Comparison of ENCODE assay signal across 8 cellular contexts in the genomic region with DNA sequence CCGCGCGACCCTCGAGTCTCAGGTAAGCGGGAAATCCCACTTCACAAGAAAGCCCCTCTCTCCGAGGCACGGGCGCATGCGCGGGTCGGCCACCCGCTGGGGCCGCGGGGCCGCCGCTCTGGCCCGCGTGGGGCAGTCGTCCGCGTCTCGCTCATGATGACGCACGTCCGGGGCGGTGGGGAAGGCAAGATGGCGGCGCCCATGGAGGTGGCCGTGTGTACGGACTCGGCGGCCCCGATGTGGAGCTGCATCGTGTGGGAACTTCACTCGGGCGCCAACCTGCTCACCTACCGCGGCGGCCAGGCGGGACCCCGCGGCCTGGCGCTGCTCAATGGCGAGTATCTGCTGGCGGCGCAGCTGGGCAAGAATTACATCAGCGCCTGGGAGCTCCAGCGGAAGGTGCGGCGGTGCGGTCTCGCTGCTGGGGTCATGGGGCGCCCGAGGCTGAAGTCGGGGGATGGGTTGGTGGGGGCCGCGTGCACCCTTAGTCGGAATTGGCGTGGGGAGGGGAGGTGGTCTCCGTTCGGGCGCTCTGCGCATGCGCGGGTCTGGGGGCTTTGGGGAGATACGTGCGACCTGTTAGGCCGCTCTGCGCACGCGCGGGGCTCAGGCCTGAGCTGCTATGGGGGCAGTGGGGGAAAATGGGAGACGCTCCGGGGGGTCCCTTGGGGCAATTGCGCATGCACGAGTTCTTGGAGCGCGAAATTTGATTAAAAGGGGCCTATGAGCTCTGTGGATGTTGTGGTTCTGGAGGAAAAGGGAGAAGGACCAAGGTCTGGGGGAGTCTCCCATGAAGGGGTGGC. TPM values are rescaled to one million over a fixed set of nuclear protein-coding genes. Genes with fewer than 3 reads are reported as not detected.
DNase-seq lines count a peak whose midpoint lies in the region; ATAC-seq and TF ChIP-seq lines count a peak whose summit lies in the region.

Gene WDR18, plus strand, starts transcription at position 181 of the 803 bp plus-strand sequence. Its CDS starts 9 bp downstream, at position 190.

- H3K4me1 ChIP-seq in esophagus (ENCODE audit: control insufficient read depth in 2 of 2, insufficient read depth in 2 of 2, low read length in 1 of 2) (peaks cover 2% of the 10 kb centered on the region in 2 donors), muscle layer of colon (ENCODE audit: insufficient read depth, low read length) (peaks cover 11% of the 10 kb centered on the region)

- H3K36me3 Mint-ChIP-seq in CD4-positive, alpha-beta T cell (ENCODE audit: low read depth) = peaks cover 16% of the 10 kb centered on the region
- H3K36me3 Mint-ChIP-seq in activated T-cell treated with anti-CD3 and anti-CD28 coated beads, Interleukin-2, amount 50 U/mL, for 24 hours (ENCODE audit: low read depth) = peaks cover 49% of the 10 kb centered on the region

- H3K36me3 ChIP-seq in esophagus (ENCODE audit: control insufficient read depth in 2 of 2, insufficient read depth in 2 of 2, low read length in 1 of 2) = peaks cover 2 to 22% of the 10 kb centered on the region in 2 donors
- peaks cover 18% of the 10 kb centered on the region for H3K36me3 ChIP-seq in muscle layer of colon (ENCODE audit: insufficient read depth, low read length)

- no peaks in the 10 kb centered on the region for H3K27me3 Mint-ChIP-seq in CD4-positive, alpha-beta T cell
- H3K27me3 Mint-ChIP-seq in activated T-cell treated with anti-CD3 and anti-CD28 coated beads, Interleukin-2, amount 50 U/mL, for 24 hours = no peaks in the 10 kb centered on the region

- POLR2A ChIA-PET in CD4-positive, alpha-beta T cell (lab: Charles Lee) = interaction anchor here (0.8 to 2.1 kb wide), 25 partner anchors 11 to 285 kb away, joined by 3 to 16 read pairs (median 5); partner anchors contain the start of genes CFD, CIRBP, CNN2 and MED16

- H3K27ac Mint-ChIP-seq in CD4-positive, alpha-beta T cell = peak within 1 kb of the TSS; percentile 78
- peak within 1 kb of the TSS; percentile 98 for H3K27ac Mint-ChIP-seq in activated T-cell treated with anti-CD3 and anti-CD28 coated beads, Interleukin-2, amount 50 U/mL, for 24 hours

- peak within 1 kb of the TSS; percentile 80 for H3K9ac ChIP-seq in muscle layer of colon (ENCODE audit: low read length)

- 0 to 1% methylated on average over 78 of the region's 78 CpGs for WGBS in esophagus, 2 donors

- no peaks in the 10 kb centered on the region for H3K9me3 Mint-ChIP-seq in CD4-positive, alpha-beta T cell
- no peaks in the 10 kb centered on the region for H3K9me3 Mint-ChIP-seq in activated T-cell treated with anti-CD3 and anti-CD28 coated beads, Interleukin-2, amount 50 U/mL, for 24 hours

- peak within 1 kb of the TSS; percentile 75 for H3K27ac ChIP-seq in CD4-positive, alpha-beta T cell (ENCODE audit: low read depth, low read length)
- H3K27ac ChIP-seq in esophagus (ENCODE audit: low read depth in 2 of 2, low read length in 1 of 2) = peak within 1 kb of the TSS; percentile 80 to 89
- H3K27ac ChIP-seq in muscle layer of colon (ENCODE audit: low read depth, low read length) = peak within 1 kb of the TSS; percentile 93

- DNase-seq in CD4-positive, alpha-beta T cell = peak; percentile 71 to 91 (median 80)
- DNase-seq in HuH-7.5 (ENCODE audit: low spot score) (peak; percentile 100), OCI-M2 (lab: John Stamatoyannopoulos, UW; ENCODE audit: unreplicated experiment) (peak; percentile 15)
- DNase-seq in activated T-cell treated with anti-CD3 and anti-CD28 coated beads, Interleukin-2, amount 50 U/mL, for 24 hours = peak; percentile 94
- DNase-seq in stimulated activated CD8-positive, alpha-beta memory T cell treated with anti-CD3 and anti-CD28 coated beads, Interleukin-7, amount 100 ng/mL, for 1 hour (ENCODE audit: low read depth in 2 of 2) = peak; percentile 77

- no peak for TF ChIP-seq CTCF in CD4-positive, alpha-beta T cell (IDR thresholded peaks at IDR 0.05)

- H3K27me3 ChIP-seq in CD4-positive, alpha-beta T cell (ENCODE audit: control insufficient read depth, insufficient read depth, low read length) = no peaks in the 10 kb centered on the region
- H3K27me3 ChIP-seq in esophagus (ENCODE audit: control insufficient read depth in 1 of 2, insufficient read depth in 2 of 2, low read length in 2 of 2) = no peaks in the 10 kb centered on the region
- no peaks in the 10 kb centered on the region for H3K27me3 ChIP-seq in muscle layer of colon (ENCODE audit: control insufficient read depth in 1 of 2, insufficient read depth in 2 of 2, low read length in 2 of 2)

- peak within 1 kb of the TSS; percentile 94 for H3K4me3 Mint-ChIP-seq in CD4-positive, alpha-beta T cell
- peak within 1 kb of the TSS; percentile 97 for H3K4me3 Mint-ChIP-seq in activated T-cell treated with anti-CD3 and anti-CD28 coated beads, Interleukin-2, amount 50 U/mL, for 24 hours

- CTCF ChIA-PET in CD4-positive, alpha-beta T cell (lab: Charles Lee) = interaction anchor here (1.1 to 4.0 kb wide), 6 partner anchors 46 to 209 kb away, joined by 3 to 33 read pairs (median 6); no protein-coding TSS in a partner anchor

- ATAC-seq in CD4-positive, alpha-beta T cell (ENCODE audit: poor library complexity) = peak; percentile 90
- peak; percentile 80 for ATAC-seq in GM19463 (IDR thresholded peaks at IDR 0.05; ENCODE audit: unreplicated experiment)

- no peaks in the 10 kb centered on the region for H3K9me3 ChIP-seq in CD4-positive, alpha-beta T cell (ENCODE audit: control insufficient read depth, low read length)
- no peaks in the 10 kb centered on the region for H3K9me3 ChIP-seq in esophagus (ENCODE audit: control insufficient read depth in 2 of 2, insufficient read depth in 1 of 2, low read depth in 1 of 2, low read length in 1 of 2)
- H3K9me3 ChIP-seq in muscle layer of colon (ENCODE audit: low read length) = no peaks in the 10 kb centered on the region

- H3K4me1 Mint-ChIP-seq in CD4-positive, alpha-beta T cell (ENCODE audit: low read depth) = peaks cover 15% of the 10 kb centered on the region
- peaks cover 18% of the 10 kb centered on the region for H3K4me1 Mint-ChIP-seq in activated T-cell treated with anti-CD3 and anti-CD28 coated beads, Interleukin-2, amount 50 U/mL, for 24 hours (ENCODE audit: low read depth)

- intact Hi-C loops in CD4-positive, alpha-beta T cell (cut with DNase I, micrococcal nuclease) = loop anchor here (1.0 to 5.0 kb wide), 3 partner anchors 59 to 208 kb away; no protein-coding TSS in a partner anchor

- H3K4me3 ChIP-seq in esophagus (ENCODE audit: low read depth in 1 of 2, low read length in 2 of 2) (peak within 1 kb of the TSS; percentile 91 to 94), muscle layer of colon (ENCODE audit: low read depth in 1 of 2, low read length in 2 of 2) (peak within 1 kb of the TSS; percentile 84 to 96)

RNA-seq across cellular contexts. Expression of gene WDR18, which starts in this region (rescaled TPM):
- 10 to 100 TPM; 16.8 to 17.1 TPM for total RNA-seq in CD4-positive, alpha-beta T cell
- polyA plus RNA-seq in esophagus = 10 to 100 TPM; 36.2 to 44.8 TPM

Comparison
In these comparisons a context has a peak if more than half of its experiments do, and no peak if none do; other contexts are left out.
1. Peak in every context shown above with its lines: DNase-seq, ATAC-seq, H3K4me3 ChIP-seq and H3K27ac ChIP-seq.
2. DNase-seq: peak in every context shown above with its lines; median percentile 100 in HuH-7.5; 94 in activated T-cell treated with anti-CD3 and anti-CD28 coated beads, Interleukin-2, amount 50 U/mL, for 24 hours; 80 in CD4-positive, alpha-beta T cell; 77 in stimulated activated CD8-positive, alpha-beta memory T cell treated with anti-CD3 and anti-CD28 coated beads, Interleukin-7, amount 100 ng/mL, for 1 hour; 15 in OCI-M2.